22 cellular contexts compared by ENCODE assay signal in genomic region chr10:71651428-71651827, GRCh38.
DNase-seq lines count a peak whose midpoint lies in the region; ATAC-seq, FAIRE-seq and TF ChIP-seq lines count a peak whose summit lies in the region.
"Had no signal": no experiment of that assay in that cellular context is flagged by ENCODE, and none has a peak within 500 bp of the region (broad histone marks: within the 10 kb centered on the region; RNA-seq: fewer than 3 reads in every experiment).

No MANE protein-coding gene starts in this region.

- H3K4me1 ChIP-seq in DOHH2 (ENCODE audit: control insufficient read depth, low read length) (peaks cover 63% of the 10 kb centered on the region), OCI-LY7 (ENCODE audit: insufficient read depth, low read length, poor library complexity, severe bottlenecking) (peaks cover 61% of the 10 kb centered on the region), H1 (replicated peaks in 1 of 4; ENCODE audit: control insufficient read depth in 3 of 4, insufficient read depth in 4 of 4, low read length in 3 of 4) (peaks cover 11 to 17% (median 14%) of the 10 kb centered on the region in 4 experiments)
- H3K4me1 ChIP-seq: A549, Caco-2 had no signal

- no peak for TF ChIP-seq CTCF in DOHH2 (IDR thresholded peaks at IDR 0.05; ENCODE audit: low read depth, low read length, poor library complexity, severe bottlenecking)
- TF ChIP-seq CTCF in OCI-LY7 (conservative IDR thresholded peaks at IDR 0.05; ENCODE audit: low read length): no peak
- no peak for TF ChIP-seq CTCF in H1 (IDR thresholded peaks at IDR 0.05; ENCODE audit: control extremely low read depth in 1 of 3, insufficient read depth in 1 of 3, low read depth in 1 of 3, low read length in 3 of 3)

- H4K20me1 ChIP-seq in DOHH2 (ENCODE audit: control insufficient read depth, insufficient read depth, low read depth, low read length) (no peaks in the 10 kb centered on the region), OCI-LY7 (ENCODE audit: insufficient read depth, low read length) (no peaks in the 10 kb centered on the region), H1 (replicated peaks in 1 of 2; ENCODE audit: control insufficient read depth in 1 of 2, insufficient read depth in 2 of 2, low read length in 2 of 2) (no peaks in the 10 kb centered on the region)
- H4K20me1 ChIP-seq: BLaER1 treated with 17β-estradiol and CSF1 and Interleukin-3, amounts not matched to agents 10 nM and 100 nM had no signal

- no peak overlapping the region for H2AK5ac ChIP-seq in H1 (ENCODE audit: low read depth, low read length)

- H3K14ac ChIP-seq in H1 (ENCODE audit: insufficient read length): no peak overlapping the region

- H3K27me3 ChIP-seq in DOHH2 (ENCODE audit: control insufficient read depth, low read length) (no peaks in the 10 kb centered on the region), H1 (replicated peaks in 1 of 4; ENCODE audit: control insufficient read depth in 3 of 4, extremely low read depth in 1 of 4, insufficient read depth in 3 of 4, low read length in 3 of 4) (peaks cover 0 to 14% (median 7%) of the 10 kb centered on the region in 4 experiments; a peak in 4 of 7 replicates)
- H3K27me3 ChIP-seq: BLaER1 treated with 17β-estradiol and CSF1 and Interleukin-3, amounts not matched to agents 10 nM and 100 nM had no signal

- CTCF ChIA-PET in OCI-LY7 (lab: Charles Lee; ENCODE audit: unreplicated experiment): no interaction called here
- CTCF ChIA-PET in H1 (lab: Charles Lee; ENCODE audit: partially characterized antibody): interaction anchor here (0.9 to 3.2 kb wide), 9 partner anchors 8 to 232 kb away, joined by 3 to 10 read pairs (median 6); no protein-coding TSS in a partner anchor

- no peak for TF ChIP-seq RAD21 in H1 (IDR thresholded peaks at IDR 0.05 in 1 of 2, conservative IDR thresholded peaks at IDR 0.05 in 1 of 2; ENCODE audit: low read depth in 2 of 2, low read length in 2 of 2)

- H3K9me2 ChIP-seq in DOHH2 (replicated peaks; ENCODE audit: control insufficient read depth, low read length) (no peaks in the 10 kb centered on the region), OCI-LY7 (ENCODE audit: insufficient read depth, low read length) (no peaks in the 10 kb centered on the region)

- ATAC-seq in GM18498 (IDR thresholded peaks at IDR 0.05; ENCODE audit: unreplicated experiment): no peak
- ATAC-seq in activated T-cell treated with anti-CD3 and anti-CD28 coated beads, Interleukin-2, amount 50 U/mL, for 72 hours (replicated peaks in 1 of 2): no peak
- ATAC-seq: A549; CD8-positive, alpha-beta T cell; GM12878 had no signal

- H4K8ac ChIP-seq in H1 (ENCODE audit: extremely low read depth, insufficient read depth, low read length): no peak overlapping the region; the same call in 1 of the 2 replicates

- FAIRE-seq in H1 (lab: Jason Lieb, UNC): no peak
- FAIRE-seq: A549, D721Med, GM12878, GM12892, GM19239 had no signal

- no peak overlapping the region for H3K4ac ChIP-seq in H1 (replicated peaks; ENCODE audit: insufficient read length, low read depth, low read length)

- peak overlapping the region; percentile 36 for H3K4me3 ChIP-seq in DOHH2 (ENCODE audit: low read length)
- H3K4me3 ChIP-seq in OCI-LY7 (ENCODE audit: low read depth, low read length, poor library complexity, severe bottlenecking): no peak overlapping the region
- H3K4me3 ChIP-seq in H1 (ENCODE audit: extremely low read depth in 1 of 4, insufficient read depth in 2 of 4, low read depth in 3 of 4, low read length in 4 of 4): no peak overlapping the region
- H3K4me3 ChIP-seq: A549; BLaER1 treated with 17β-estradiol and CSF1 and Interleukin-3, amounts not matched to agents 10 nM and 100 nM; GM12878 had no signal

- no peak overlapping the region for H4K5ac ChIP-seq in H1 (ENCODE audit: insufficient read length, low read depth, low read length)

- H2AFZ ChIP-seq in OCI-LY7 (ENCODE audit: low read length): no peak overlapping the region
- no peak overlapping the region for H2AFZ ChIP-seq in H1 (ENCODE audit: low read length)

- no peaks in the 10 kb centered on the region for H3K9me3 Mint-ChIP-seq in activated T-cell treated with anti-CD3 and anti-CD28 coated beads, Interleukin-2, amount 50 U/mL, for 72 hours
- H3K9me3 Mint-ChIP-seq: CD4-positive, alpha-beta T cell; CD8-positive, alpha-beta T cell had no signal

- 88% methylated on average over 6 of the region's 6 CpGs; no CpG with 5 or more reads in 1 of the 2 experiments for WGBS in H1 (ENCODE audit: extremely low coverage in 1 of 2, insufficient coverage in 1 of 2, insufficient read length in 1 of 2, insufficient replicate concordance in 2 of 2, low coverage in 1 of 2, low lambda C conversion rate in 2 of 2, missing lambda C conversion rate in 1 of 2), 2 experiments

- H3F3A ChIP-seq in DOHH2 (ENCODE audit: control insufficient read depth, insufficient read depth): peaks cover 13% of the 10 kb centered on the region

- no peak overlapping the region for H4K91ac ChIP-seq in H1 (replicated peaks; ENCODE audit: insufficient read length, low read length)

- no peaks in the 10 kb centered on the region for H3K4me1 Mint-ChIP-seq in activated T-cell treated with anti-CD3 and anti-CD28 coated beads, Interleukin-2, amount 50 U/mL, for 72 hours (ENCODE audit: low read depth)

- no peak overlapping the region for H3K27ac Mint-ChIP-seq in activated T-cell treated with anti-CD3 and anti-CD28 coated beads, Interleukin-2, amount 50 U/mL, for 72 hours
- H3K27ac Mint-ChIP-seq: B cell; CD4-positive, alpha-beta T cell; CD8-positive, alpha-beta T cell had no signal

- no peaks in the 10 kb centered on the region for H3K79me1 ChIP-seq in H1 (ENCODE audit: low read depth, low read length)

- H3K9me3 ChIP-seq in DOHH2 (ENCODE audit: control insufficient read depth, insufficient read depth, low read length) (peaks cover 5% of the 10 kb centered on the region; the same call in 1 of the 2 replicates), OCI-LY7 (ENCODE audit: low read length) (no peaks in the 10 kb centered on the region), H1 (ENCODE audit: insufficient read depth in 2 of 2, low read depth in 1 of 2, low read length in 1 of 2) (no peaks in the 10 kb centered on the region)
- H3K9me3 ChIP-seq: A549; BLaER1 treated with 17β-estradiol and CSF1 and Interleukin-3, amounts not matched to agents 10 nM and 100 nM; Caco-2 had no signal

- H3K36me3 ChIP-seq in DOHH2 (ENCODE audit: control insufficient read depth, low read length): no peaks in the 10 kb centered on the region
- no peaks in the 10 kb centered on the region for H3K36me3 ChIP-seq in OCI-LY7 (ENCODE audit: insufficient read depth, low read length)
- no peaks in the 10 kb centered on the region for H3K36me3 ChIP-seq in H1 (ENCODE audit: control insufficient read depth in 2 of 4, insufficient read depth in 4 of 4, low read length in 3 of 4)
- H3K36me3 ChIP-seq: BLaER1 treated with 17β-estradiol and CSF1 and Interleukin-3, amounts not matched to agents 10 nM and 100 nM had no signal

- no peak overlapping the region for H2BK5ac ChIP-seq in H1 (ENCODE audit: low read depth, low read length)

- H3K79me2 ChIP-seq in DOHH2 (ENCODE audit: control insufficient read depth, low read length): no peaks in the 10 kb centered on the region
- no peaks in the 10 kb centered on the region for H3K79me2 ChIP-seq in OCI-LY7 (ENCODE audit: insufficient read depth, low read depth, low read length)
- no peaks in the 10 kb centered on the region for H3K79me2 ChIP-seq in H1 (ENCODE audit: control insufficient read depth in 1 of 2, insufficient read depth in 2 of 2, low read length in 2 of 2)

- H3K4me2 ChIP-seq in DOHH2 (ENCODE audit: low read length) (peak overlapping the region; percentile 72), OCI-LY7 (ENCODE audit: low read length) (0 out of 2 replicates have a peak overlapping the region, but pooled peaks have one; percentile 9), H1 (ENCODE audit: insufficient read depth in 1 of 2, low read depth in 2 of 2, low read length in 2 of 2) (no peak overlapping the region)
- H3K4me2 ChIP-seq: A549 had no signal

- H2BK12ac ChIP-seq in H1 (ENCODE audit: low read depth, low read length): no peak overlapping the region

- no peak overlapping the region for H3K4me3 Mint-ChIP-seq in activated T-cell treated with anti-CD3 and anti-CD28 coated beads, Interleukin-2, amount 50 U/mL, for 72 hours
- H3K4me3 Mint-ChIP-seq: B cell; CD4-positive, alpha-beta T cell; CD8-positive, alpha-beta T cell had no signal

- H3K27ac ChIP-seq in DOHH2 (ENCODE audit: low read depth, low read length) (peak overlapping the region; percentile 97), OCI-LY7 (ENCODE audit: low read depth, low read length, poor library complexity, severe bottlenecking) (peak overlapping the region; percentile 97), H1 (ENCODE audit: low read depth, low read length) (no peak overlapping the region)
- H3K27ac ChIP-seq: 22Rv1; A549; BLaER1 treated with 17β-estradiol and CSF1 and Interleukin-3, amounts not matched to agents 10 nM and 100 nM; C4-2B had no signal

- no peak for TF ChIP-seq POLR2A in H1 (IDR thresholded peaks at IDR 0.05; ENCODE audit: control extremely low read depth in 1 of 2, low read depth in 2 of 2, low read length in 2 of 2)

- H3K23me2 ChIP-seq in H1 (ENCODE audit: low read depth, low read length): no peaks in the 10 kb centered on the region; the same call in 1 of the 2 replicates

- H2BK120ac ChIP-seq in H1 (replicated peaks; ENCODE audit: low read depth, low read length): no peak overlapping the region

- no peak overlapping the region for H3K18ac ChIP-seq in H1 (ENCODE audit: extremely low read depth, low read length)

- H3K9ac ChIP-seq in H1 (replicated peaks in 1 of 4; ENCODE audit: extremely low read depth in 1 of 4, low read depth in 3 of 4, low read length in 3 of 4): no peak overlapping the region
- H3K9ac ChIP-seq: BLaER1 treated with 17β-estradiol and CSF1 and Interleukin-3, amounts not matched to agents 10 nM and 100 nM had no signal

- no peak overlapping the region for H3K56ac ChIP-seq in H1 (replicated peaks; ENCODE audit: insufficient read length, low read depth, low read length)

- intact Hi-C loops in OCI-LY7 (cut with micrococcal nuclease; ENCODE audit: unreplicated experiment): no loop called here

- no TSS peak for BruUV-seq in OCI-LY7 (replicated peaks; lab: Mats Ljungman, UMichigan)

- no peak for TF ChIP-seq EP300 in H1 (IDR thresholded peaks at IDR 0.05; ENCODE audit: borderline replicate concordance in 1 of 2, low read depth in 2 of 2, low read length in 2 of 2)

- H3K27me3 Mint-ChIP-seq in activated T-cell treated with anti-CD3 and anti-CD28 coated beads, Interleukin-2, amount 50 U/mL, for 72 hours (ENCODE audit: low read depth): no peaks in the 10 kb centered on the region
- H3K27me3 Mint-ChIP-seq: B cell; CD4-positive, alpha-beta T cell had no signal

- DNase-seq in OCI-LY7 (ENCODE audit: low spot score) (peak; percentile 63), H1 (ENCODE audit: low read depth in 1 of 2, low spot score in 2 of 2) (no peak)
- DNase-seq in activated T-cell treated with anti-CD3 and anti-CD28 coated beads, Interleukin-2, amount 50 U/mL, for 72 hours: no peak
- DNase-seq: AML-193; Caco-2; Calu3; CD4-positive, alpha-beta T cell; CD8-positive, alpha-beta T cell; DMS79 treated with DMSO at 0.1 percent for 48 hours; EL; GDM1 had no signal

- 0 out of 2 replicates have a peak overlapping the region, but pooled peaks have one; percentile 31 for H2BK15ac ChIP-seq in H1 (ENCODE audit: low read length)

- H2BK20ac ChIP-seq in H1 (ENCODE audit: low read length): no peak overlapping the region

- H3K23ac ChIP-seq in H1 (ENCODE audit: insufficient read length): no peak overlapping the region

- no peaks in the 10 kb centered on the region for H3K36me3 Mint-ChIP-seq in activated T-cell treated with anti-CD3 and anti-CD28 coated beads, Interleukin-2, amount 50 U/mL, for 72 hours (ENCODE audit: insufficient read depth in 2 of 2)
- H3K36me3 Mint-ChIP-seq: CD8-positive, alpha-beta T cell had no signal

- POLR2A ChIA-PET in OCI-LY7 (lab: Charles Lee): interaction anchor here (1.0 kb wide), 1 partner anchor 12 kb away, joined by 3 read pairs; no protein-coding TSS in a partner anchor
- POLR2A ChIA-PET in H1 (lab: Charles Lee; ENCODE audit: partially characterized antibody): interaction anchor here (0.6 kb wide), 1 partner anchor 29 kb away, joined by 3 read pairs; no protein-coding TSS in a partner anchor

Comparison
In these comparisons a context has a peak if more than half of its experiments do, and no peak if none do; other contexts are left out.
1. H3K4me2 ChIP-seq: peak in DOHH2 (single experiment) and OCI-LY7 (single experiment); none in H1 (0 of 2).